ENCODE assay signal across 8 cellular contexts in the genomic region with DNA sequence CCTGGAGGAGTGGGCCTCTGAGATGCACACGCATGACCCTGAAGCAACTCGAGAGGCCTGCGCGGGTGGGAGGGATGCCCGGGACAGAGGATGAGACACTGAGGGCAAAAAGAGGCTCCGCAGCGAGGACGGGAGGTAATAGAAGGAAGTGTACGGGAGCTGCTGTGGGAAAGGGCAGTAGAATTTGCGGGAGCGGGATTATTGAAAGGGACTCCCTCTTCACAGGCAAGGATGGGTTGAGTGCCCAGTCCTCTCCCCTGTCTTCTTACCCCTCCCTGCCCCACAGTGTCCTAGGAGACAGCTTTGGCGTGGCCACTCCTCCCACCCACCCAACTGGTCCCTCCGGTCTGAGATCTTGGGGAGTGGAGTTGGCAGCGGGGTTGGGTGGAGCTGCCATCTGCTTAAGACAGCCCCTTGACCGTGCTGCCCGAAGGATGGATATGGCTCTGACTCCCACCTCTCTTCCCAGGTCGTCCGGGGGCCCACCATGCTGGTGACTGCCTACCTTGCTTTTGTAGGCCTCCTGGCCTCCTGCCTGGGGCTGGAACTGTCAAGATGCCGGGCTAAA. TPM values are rescaled to one million over a fixed set of nuclear protein-coding genes. Genes with fewer than 3 reads are reported as not detected.
A peak's percentile ranks its signal among the peaks of the same experiment; 100 is the strongest.
DNase-seq lines count a peak whose midpoint lies in the region; ATAC-seq, FAIRE-seq and TF ChIP-seq lines count a peak whose summit lies in the region.

No MANE protein-coding gene starts in this region.

- H3K4me1 Mint-ChIP-seq in activated T-cell treated with anti-CD3 and anti-CD28 coated beads, Interleukin-2, amount 50 U/mL, for 24 hours (ENCODE audit: low read depth): peaks cover 49% of the 10 kb centered on the region
- peaks cover 38 to 53% (median 46%) of the 10 kb centered on the region in 3 donors for H3K4me1 Mint-ChIP-seq in T-cell

- peak overlapping the region; percentile 76 for H3K4ac ChIP-seq in neuronal stem cell (ENCODE audit: low read length)

- peak overlapping the region; percentile 77 to 93 for H3K4me3 ChIP-seq in neuronal stem cell (ENCODE audit: low read length in 2 of 2)

- no peak for FAIRE-seq in H54 (lab: Jason Lieb, UNC)

- peak overlapping the region; percentile 41 for H2BK120ac ChIP-seq in neuronal stem cell (ENCODE audit: low read depth, low read length)

- H3K9me3 ChIP-seq in neuronal stem cell (replicated peaks in 1 of 2; ENCODE audit: control insufficient read depth in 2 of 2, insufficient read depth in 1 of 2, low read depth in 1 of 2, low read length in 2 of 2): no peaks in the 10 kb centered on the region

- peak overlapping the region; percentile 90 for H2AFZ ChIP-seq in neuronal stem cell (ENCODE audit: low read length)

- peak overlapping the region; percentile 99 for H3K4me3 Mint-ChIP-seq in activated T-cell treated with anti-CD3 and anti-CD28 coated beads, Interleukin-2, amount 50 U/mL, for 24 hours
- H3K4me3 Mint-ChIP-seq in T-cell: peak overlapping the region; percentile 85 to 99 (median 96)

- no CpG with 5 or more reads among the region's 19 CpGs for WGBS in neuronal stem cell (ENCODE audit: extremely low coverage in 2 of 2, insufficient read length in 2 of 2, insufficient replicate concordance in 1 of 2), 2 donors

- H3K27me3 ChIP-seq in neuronal stem cell (ENCODE audit: control insufficient read depth in 3 of 3, insufficient read depth in 3 of 3, low read depth in 1 of 3, low read length in 3 of 3): peaks cover 0 to 2% (median 0%) of the 10 kb centered on the region in 3 experiments

- peak overlapping the region; percentile 91 for H3K4me2 ChIP-seq in neuronal stem cell (ENCODE audit: insufficient read depth, low read length, poor library complexity, severe bottlenecking)

- TF ChIP-seq POLR2A in H54 (IDR thresholded peaks at IDR 0.05; ENCODE audit: low read depth, low read length): no peak

- DNase-seq in activated T-cell treated with anti-CD3 and anti-CD28 coated beads, Interleukin-2, amount 50 U/mL, for 24 hours: no peak
- DNase-seq in activated T-cell treated with anti-CD3 and anti-CD28 coated beads for 4 hours: no peak
- peak in 2 of 34 experiments; percentile 15 to 25 for DNase-seq in T-cell
- DNase-seq in fibroblast of gingiva (ENCODE audit: low read depth): peak; percentile 26
- DNase-seq in neuronal stem cell (ENCODE audit: low spot score): no peak
- no peak for DNase-seq in SHP77 treated with DMSO at 0.1 percent for 48 hours (lab: John Stamatoyannopoulos, UW)
- DNase-seq in H54 (ENCODE audit: insufficient read length, low spot score): no peak

- peak overlapping the region; percentile 97 for H3K23ac ChIP-seq in neuronal stem cell (ENCODE audit: low read depth, low read length, poor library complexity)

- peak overlapping the region; percentile 98 for H3K9ac ChIP-seq in neuronal stem cell (ENCODE audit: low read depth, low read length, poor library complexity)

- peak overlapping the region; percentile 99 for H3K14ac ChIP-seq in neuronal stem cell (ENCODE audit: low read length)

- peak overlapping the region; percentile 55 for H2BK15ac ChIP-seq in neuronal stem cell (ENCODE audit: low read length)

- CTCF ChIA-PET in T-cell (lab: Charles Lee): interaction anchor here (0.5 to 3.0 kb wide), 5 partner anchors 16 to 174 kb away, joined by 3 to 22 read pairs (median 4); partner anchors contain the start of genes AAAS (in 1 of the 2) and ESPL1 (in 1 of the 2)

- H3K18ac ChIP-seq in neuronal stem cell (ENCODE audit: low read length): peak overlapping the region; percentile 91

- H3K79me1 ChIP-seq in neuronal stem cell (ENCODE audit: low read depth, low read length): peaks cover 7% of the 10 kb centered on the region

- H2AK5ac ChIP-seq in neuronal stem cell (ENCODE audit: low read depth, low read length): peak overlapping the region; percentile 63

- H3K4me1 ChIP-seq in neuronal stem cell (ENCODE audit: control insufficient read depth in 2 of 2, insufficient read depth in 1 of 2, low read depth in 1 of 2, low read length in 2 of 2): peaks cover 12% of the 10 kb centered on the region in 2 donors

- no peaks in the 10 kb centered on the region for H3K9me3 Mint-ChIP-seq in activated T-cell treated with anti-CD3 and anti-CD28 coated beads, Interleukin-2, amount 50 U/mL, for 24 hours
- no peaks in the 10 kb centered on the region for H3K9me3 Mint-ChIP-seq in T-cell

- peaks cover 33% of the 10 kb centered on the region for H3K36me3 Mint-ChIP-seq in activated T-cell treated with anti-CD3 and anti-CD28 coated beads, Interleukin-2, amount 50 U/mL, for 24 hours (ENCODE audit: low read depth)
- peaks cover 5% of the 10 kb centered on the region for H3K36me3 Mint-ChIP-seq in T-cell

- no peak overlapping the region for H4K91ac ChIP-seq in neuronal stem cell (ENCODE audit: low read depth, low read length, poor library complexity)

- POLR2A ChIA-PET in T-cell (lab: Charles Lee): interaction anchor here in 1 of 2 donors (0.6 kb wide), 1 partner anchor 32 kb away, joined by 5 read pairs; no protein-coding TSS in a partner anchor

- peak overlapping the region; percentile 75 for H2BK5ac ChIP-seq in neuronal stem cell (ENCODE audit: low read length)

- peak overlapping the region; percentile 97 for H3K27ac Mint-ChIP-seq in activated T-cell treated with anti-CD3 and anti-CD28 coated beads, Interleukin-2, amount 50 U/mL, for 24 hours
- H3K27ac Mint-ChIP-seq in T-cell: peak overlapping the region; percentile 92 to 93

- peaks cover 8 to 9% of the 10 kb centered on the region in 2 donors for H3K36me3 ChIP-seq in neuronal stem cell (replicated peaks in 1 of 2; ENCODE audit: control insufficient read depth in 2 of 2, insufficient read depth in 2 of 2, low read length in 2 of 2)

- ATAC-seq in T-cell (replicated peaks in 1 of 4) (no peak), HG03520 (IDR thresholded peaks at IDR 0.05; ENCODE audit: unreplicated experiment) (no peak)

- H4K8ac ChIP-seq in neuronal stem cell (ENCODE audit: low read depth, low read length): peak overlapping the region; percentile 93

- no peaks in the 10 kb centered on the region for H3K27me3 Mint-ChIP-seq in activated T-cell treated with anti-CD3 and anti-CD28 coated beads, Interleukin-2, amount 50 U/mL, for 24 hours
- no peaks in the 10 kb centered on the region for H3K27me3 Mint-ChIP-seq in T-cell

- H3K27ac ChIP-seq in neuronal stem cell (replicated peaks; ENCODE audit: low read length): peak overlapping the region; percentile 43

- no peak overlapping the region for H2BK12ac ChIP-seq in neuronal stem cell (ENCODE audit: low read length)

RNA-seq across cellular contexts. Expression of gene ESPL1, which starts 15.7 kb away (rescaled TPM):
- total RNA-seq in T-cell: 1 to 10 TPM; 1.2 to 2.5 (median 1.6) TPM
- 14.2 TPM for polyA plus RNA-seq in neuronal stem cell (2013, experiment 1 of 2)
- 14.1 TPM for polyA plus RNA-seq in neuronal stem cell (2013, experiment 2 of 2)

RNA-seq across cellular contexts. Expression of gene RARG, which starts 20.4 kb away (rescaled TPM):
- total RNA-seq in T-cell: 10 to 100 TPM; 20.3 to 91.3 (median 74.2) TPM
- 11.1 TPM for polyA plus RNA-seq in neuronal stem cell (2013, experiment 1 of 2)
- 10.9 TPM for polyA plus RNA-seq in neuronal stem cell (2013, experiment 2 of 2)

RNA-seq across cellular contexts. Expression of gene PFDN5, which starts 42.9 kb away (rescaled TPM):
- total RNA-seq in T-cell: 100 to 1,000 TPM; 591 to 643 (median 612) TPM
- 482 TPM for polyA plus RNA-seq in neuronal stem cell (2013, experiment 1 of 2)
- polyA plus RNA-seq in neuronal stem cell (2013, experiment 2 of 2): 474 TPM

RNA-seq across cellular contexts. Expression of gene ITGB7, which starts 45.4 kb away (rescaled TPM):
- 100 to 1,000 TPM; 247 to 590 (median 469) TPM for total RNA-seq in T-cell
- 0.07 TPM for polyA plus RNA-seq in neuronal stem cell (2013, experiment 1 of 2)
- 0.03 TPM for polyA plus RNA-seq in neuronal stem cell (2013, experiment 2 of 2)

RNA-seq across cellular contexts. Expression of gene MYG1, which starts 47.1 kb away (rescaled TPM):
- 10 to 100 TPM; 34.0 to 68.4 (median 63.9) TPM for total RNA-seq in T-cell
- polyA plus RNA-seq in neuronal stem cell (2013, experiment 1 of 2): 74.0 TPM
- 71.1 TPM for polyA plus RNA-seq in neuronal stem cell (2013, experiment 2 of 2)
